In the genomic region with DNA sequence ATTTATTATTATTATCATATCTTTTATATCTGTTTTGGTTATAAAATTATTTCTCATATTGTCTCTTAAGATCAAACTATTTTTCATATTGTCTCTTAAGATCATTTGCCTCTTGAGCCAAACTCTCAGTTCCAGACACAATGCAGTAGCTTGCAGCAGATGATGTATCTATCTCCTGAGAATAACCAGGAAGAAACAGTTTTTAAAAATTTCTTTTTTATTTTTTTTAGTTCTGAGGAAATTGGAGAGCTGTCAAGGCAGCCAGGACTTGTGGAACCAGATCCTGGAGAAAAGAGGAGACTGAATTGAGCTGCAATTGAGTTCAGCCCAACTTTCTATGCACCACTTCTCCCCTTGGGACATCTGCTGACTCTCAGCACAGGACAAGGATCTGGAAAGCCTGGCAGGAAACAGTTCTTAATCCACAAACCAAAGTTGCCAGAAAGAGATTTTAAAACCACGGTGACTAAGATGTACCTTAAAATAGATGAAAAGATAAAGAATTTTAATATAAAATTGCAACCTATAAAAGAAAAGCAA, we compare ENCODE assay signal across 27 cellular contexts. TPM values are rescaled to one million over a fixed set of nuclear protein-coding genes. Genes with fewer than 3 reads are reported as not detected.
"Had no signal": no experiment of that assay in that cellular context is flagged by ENCODE, and none has a peak within 500 bp of the region (broad histone marks: within the 10 kb centered on the region; RNA-seq: fewer than 3 reads in every experiment).

No MANE protein-coding gene starts in this region.

- H3K4me3 ChIP-seq: breast epithelium, MG63, Peyer's patch had no signal

- H3K9me3 ChIP-seq: breast epithelium, MG63, Peyer's patch had no signal

- H3K4me1 ChIP-seq: breast epithelium, Peyer's patch had no signal

- H3K27ac ChIP-seq: breast epithelium, KMS-11, Peyer's patch, RWPE1 had no signal

- H3K36me3 ChIP-seq: breast epithelium, MG63, Peyer's patch had no signal

- DNase-seq: activated CD4-positive, alpha-beta T cell treated with anti-CD3 and anti-CD28 coated beads for 4 hours; activated CD8-positive, alpha-beta memory T cell treated with anti-CD3 and anti-CD28 coated beads, Interleukin-2, amount 10 ng/mL, durations not matched to agents 7 days and 5 days; activated CD8-positive, alpha-beta T cell treated with anti-CD3 and anti-CD28 coated beads, Interleukin-2, amount 10 ng/mL, durations not matched to agents 7 days and 5 days; activated effector memory CD4-positive, alpha-beta T cell treated with Interleukin-2 at 50 U/mL for 16 hours; activated naive CD4-positive, alpha-beta T cell; activated T-cell treated with anti-CD3 and anti-CD28 coated beads, Interleukin-2, amount 50 U/mL, for 24 hours; aorta; central memory CD4-positive, alpha-beta T cell; MG63; MV-4-11; NCI-H1092 treated with DMSO at 0.1 percent for 48 hours; NCI-H1417 treated with DMSO at 0.1 percent for 48 hours; NCI-H1694; NCI-H2029; NCI-H2107; NCI-H2227 treated with DMSO at 0.1 percent for 48 hours; NCI-H510A; NCI-H526 treated with DMSO at 0.1 percent for 48 hours; NCI-H82; OCI-M1; Peyer's patch; SHP77 treated with DMSO at 0.1 percent for 48 hours had no signal

- ATAC-seq: activated CD4-positive, CD25-positive, alpha-beta regulatory T cell treated with anti-CD3 and anti-CD28 coated beads, Interleukin-2, amount 50 U/mL, for 24 hours; activated CD8-positive, alpha-beta memory T cell treated with anti-CD3 and anti-CD28 coated beads, Interleukin-2, amount 10 ng/mL, durations not matched to agents 7 days and 5 days; activated CD8-positive, alpha-beta T cell treated with anti-CD3 and anti-CD28 coated beads, Interleukin-2, amount 10 ng/mL, durations not matched to agents 7 days and 5 days had no signal

- H3K27me3 ChIP-seq: breast epithelium, MG63, Peyer's patch had no signal

RNA-seq across cellular contexts. Expression of a gene that starts 13.5 kb away (rescaled TPM):
- total RNA-seq: activated CD8-positive, alpha-beta memory T cell treated with anti-CD3 and anti-CD28 coated beads, Interleukin-2, amount 10 ng/mL, durations not matched to agents 7 days and 5 days; activated CD8-positive, alpha-beta T cell treated with anti-CD3 and anti-CD28 coated beads, Interleukin-2, amount 10 ng/mL, durations not matched to agents 7 days and 5 days; activated T-helper 1 cell treated with anti-CD3 and anti-CD28 coated beads, Interleukin-12 subunit alpha, Interleukin-12 subunit beta, Interleukin-2, Interleukin-4 antibody, amounts not matched to agents 30 ng/mL and 10 ng/mL and 1 ng/mL, durations not matched to agents 14 hours and 24 hours and 36 hours had no signal
